In the genomic region with DNA sequence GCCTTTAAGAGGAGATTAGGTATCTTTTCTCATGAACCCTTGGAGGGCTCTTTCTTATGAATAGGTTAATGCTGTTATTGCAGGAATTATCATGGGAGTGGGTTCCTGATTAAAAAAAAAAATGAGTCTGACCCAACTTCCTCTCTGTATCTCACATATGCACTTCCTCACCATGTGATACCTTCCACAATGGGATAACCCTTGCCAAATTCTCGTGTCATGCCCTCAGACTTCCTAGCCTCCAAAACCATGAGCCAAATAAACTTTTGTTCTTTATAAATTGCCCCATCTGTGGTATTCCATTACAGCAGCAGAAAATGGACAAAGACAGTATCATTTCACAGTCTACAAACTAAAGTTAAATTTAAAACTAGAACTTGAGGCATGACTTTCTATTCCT, we compare ENCODE assay signal across 31 cellular contexts. TPM values are rescaled to one million over a fixed set of nuclear protein-coding genes. Genes with fewer than 3 reads are reported as not detected.
"Had no signal": no experiment of that assay in that cellular context is flagged by ENCODE, and none has a peak within 500 bp of the region (broad histone marks: within the 10 kb centered on the region; RNA-seq: fewer than 3 reads in every experiment).

No MANE protein-coding gene starts in this region.

- H3K9ac ChIP-seq: KMS-11 had no signal

- H3K27ac ChIP-seq: KMS-11, VCaP had no signal

- ATAC-seq: activated naive CD8-positive, alpha-beta T cell treated with anti-CD3 and anti-CD28 coated beads, Interleukin-2, amount 50 U/mL, for 24 hours; activated T-cell treated with anti-CD3 and anti-CD28 coated beads, Interleukin-2, amount 50 U/mL, for 4 hours; Panc1 had no signal

- DNase-seq: activated B cell treated with CpG ODN at 0.5 μM for 24 hours; activated CD4-positive, alpha-beta memory T cell treated with anti-CD3 and anti-CD28 coated beads for 36 hours; activated CD4-positive, alpha-beta T cell treated with anti-CD3 and anti-CD28 coated beads for 4 hours; activated CD4-positive, alpha-beta T cell treated with anti-CD3 and anti-CD28 coated beads, Interleukin-2, amount 50 U/mL, for 1 hour; activated CD4-positive, CD25-positive, alpha-beta regulatory T cell treated with anti-CD3 and anti-CD28 coated beads, Interleukin-2, amount 50 U/mL, for 72 hours; activated CD8-positive, alpha-beta memory T cell treated with anti-CD3 and anti-CD28 coated beads, Interleukin-2, amount 50 U/mL, for 4 hours; activated effector memory CD4-positive, alpha-beta T cell treated with Interleukin-2 at 50 U/mL for 16 hours; activated naive CD4-positive, alpha-beta T cell treated with anti-CD3 and anti-CD28 coated beads, Interleukin-2, amount 10 ng/mL, durations not matched to agents 7 days and 5 days; activated naive CD8-positive, alpha-beta T cell treated with anti-CD3 and anti-CD28 coated beads, Interleukin-2, amount 50 U/mL, for 24 hours; activated T-cell treated with anti-CD3 and anti-CD28 coated beads for 4 hours; activated T-cell treated with anti-CD3 and anti-CD28 coated beads, Interleukin-2, amount 50 U/mL, for 4 hours; anterior cingulate cortex; MM.1S; MV-4-11; NCI-H1092; NCI-H1436 treated with DMSO at 0.1 percent for 48 hours; NCI-H1694 treated with DMSO at 0.1 percent for 48 hours; NCI-H2029; NCI-H345; NCI-H524 treated with DMSO at 0.1 percent for 48 hours; SIG-M5; SW 1271; T-helper 1 cell; T-helper 2 cell; T-helper 9 cell had no signal

- H3K4me2 ChIP-seq: KMS-11 had no signal

RNA-seq across cellular contexts. Expression of a gene that starts 1.0 kb away (rescaled TPM):
- total RNA-seq: activated B cell treated with CpG ODN at 0.5 μM for 24 hours; activated CD4-positive, alpha-beta memory T cell treated with anti-CD3 and anti-CD28 coated beads for 36 hours; activated T-cell treated with anti-CD3 and anti-CD28 coated beads, Interleukin-2, amount 50 U/mL, for 4 hours; LHCN-M2; NCI-H460; RPMI7951 had no signal

RNA-seq across cellular contexts. Expression of a gene that starts 5.1 kb away (rescaled TPM):
- total RNA-seq: activated B cell treated with CpG ODN at 0.5 μM for 24 hours; activated CD4-positive, alpha-beta memory T cell treated with anti-CD3 and anti-CD28 coated beads for 36 hours; activated T-cell treated with anti-CD3 and anti-CD28 coated beads, Interleukin-2, amount 50 U/mL, for 4 hours; LHCN-M2; NCI-H460; RPMI7951 had no signal

RNA-seq across cellular contexts. Expression of a gene that starts 18.6 kb away (rescaled TPM):
- total RNA-seq: activated B cell treated with CpG ODN at 0.5 μM for 24 hours; activated CD4-positive, alpha-beta memory T cell treated with anti-CD3 and anti-CD28 coated beads for 36 hours; activated T-cell treated with anti-CD3 and anti-CD28 coated beads, Interleukin-2, amount 50 U/mL, for 4 hours; LHCN-M2; NCI-H460; RPMI7951 had no signal

RNA-seq across cellular contexts. Expression of a gene that starts 41.8 kb away (rescaled TPM):
- total RNA-seq: activated B cell treated with CpG ODN at 0.5 μM for 24 hours; activated CD4-positive, alpha-beta memory T cell treated with anti-CD3 and anti-CD28 coated beads for 36 hours; activated T-cell treated with anti-CD3 and anti-CD28 coated beads, Interleukin-2, amount 50 U/mL, for 4 hours; LHCN-M2; NCI-H460; RPMI7951 had no signal
